Comparison of ENCODE assay signal across 19 cellular contexts in the genomic region with DNA sequence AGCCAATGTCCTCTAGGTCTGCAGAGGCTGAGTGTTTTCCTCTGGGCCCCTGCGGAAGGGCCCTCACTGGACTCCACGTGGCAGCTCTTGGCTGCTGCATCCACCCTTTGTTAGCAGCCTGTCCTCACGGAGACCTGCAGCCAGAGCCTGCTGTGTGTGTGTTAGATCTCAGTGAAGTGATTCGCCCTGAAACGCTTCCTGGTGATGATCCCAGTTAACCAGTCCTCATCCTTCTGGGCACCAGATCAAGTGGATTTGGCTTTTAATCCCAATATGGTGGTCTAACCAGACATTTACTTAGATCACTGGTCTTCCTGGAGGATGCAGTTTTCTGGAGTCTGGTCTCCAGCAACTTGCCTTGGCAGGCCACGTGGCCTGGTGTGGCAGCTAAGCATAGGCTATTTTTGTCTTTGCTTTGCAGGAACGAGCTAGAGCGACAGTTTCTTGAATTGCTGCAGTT. TPM values are rescaled to one million over a fixed set of nuclear protein-coding genes. Genes with fewer than 3 reads are reported as not detected.
DNase-seq lines count a peak whose midpoint lies in the region; ATAC-seq and TF ChIP-seq lines count a peak whose summit lies in the region.
"Had no signal": no experiment of that assay in that cellular context is flagged by ENCODE, and none has a peak within 500 bp of the region (broad histone marks: within the 10 kb centered on the region; RNA-seq: fewer than 3 reads in every experiment).

No MANE protein-coding gene starts in this region.

- peaks cover 20% of the 10 kb centered on the region for H3K36me3 Mint-ChIP-seq in activated CD8-positive, alpha-beta T cell treated with anti-CD3 and anti-CD28 coated beads, Interleukin-2, amount 10 ng/mL, durations not matched to agents 7 days and 5 days (ENCODE audit: low read depth)
- peaks cover 11 to 26% of the 10 kb centered on the region in 2 donors for H3K36me3 Mint-ChIP-seq in naive B cell

- no peak for ATAC-seq in activated CD8-positive, alpha-beta T cell treated with anti-CD3 and anti-CD28 coated beads, Interleukin-2, amount 10 ng/mL, durations not matched to agents 7 days and 5 days
- no peak for ATAC-seq in naive B cell (ENCODE audit: low read depth in 2 of 2)
- ATAC-seq: stimulated activated memory B cell treated with anti-CD40 and anti-IgM and Interleukin-4, amounts not matched to agents 10 μg/mL and 1 μg/mL and 100 μg/mL, for 72 hours had no signal

- H3K27ac Mint-ChIP-seq in activated CD8-positive, alpha-beta T cell treated with anti-CD3 and anti-CD28 coated beads, Interleukin-2, amount 10 ng/mL, durations not matched to agents 7 days and 5 days, result peak overlapping the region; percentile 9
- H3K27ac Mint-ChIP-seq in naive B cell, result peak overlapping the region; percentile 15 to 77 (median 66)
- H3K27ac Mint-ChIP-seq: mesothelial cell of epicardium had no signal

- no peaks in the 10 kb centered on the region for H3K27me3 Mint-ChIP-seq in activated CD8-positive, alpha-beta T cell treated with anti-CD3 and anti-CD28 coated beads, Interleukin-2, amount 10 ng/mL, durations not matched to agents 7 days and 5 days (ENCODE audit: low read depth)
- H3K27me3 Mint-ChIP-seq in naive B cell, result no peaks in the 10 kb centered on the region
- H3K27me3 Mint-ChIP-seq: stimulated activated memory B cell treated with anti-CD40 and anti-IgM and Interleukin-4, amounts not matched to agents 10 μg/mL and 1 μg/mL and 100 μg/mL, for 72 hours had no signal

- DNase-seq in C1 segment of cervical spinal cord (lab: John Stamatoyannopoulos, UW), result peak in 8 of 14 donors; percentile 16 to 51 (median 26)
- no peak for DNase-seq in activated CD8-positive, alpha-beta T cell treated with anti-CD3 and anti-CD28 coated beads, Interleukin-2, amount 10 ng/mL, durations not matched to agents 7 days and 5 days
- peak; percentile 28 for DNase-seq in fibroblast of pulmonary artery (ENCODE audit: low read depth)
- DNase-seq in naive B cell, result no peak
- no peak for DNase-seq in SK-N-DZ (ENCODE audit: low spot score)
- DNase-seq in stimulated activated naive CD4-positive, alpha-beta T cell treated with Interleukin-2 at 50 U/mL for 16 hours (lab: John Stamatoyannopoulos, UW), result no peak
- no peak for DNase-seq in NCI-H2081 (lab: John Stamatoyannopoulos, UW)
- DNase-seq in stimulated activated CD4-positive, alpha-beta T cell treated with anti-CD3 and anti-CD28 coated beads, Interleukin-2, amount 100 ng/mL, for 24 hours, result no peak
- DNase-seq: activated effector memory CD4-positive, alpha-beta T cell treated with anti-CD3 and anti-CD28 coated beads, Interleukin-2, amount 50 U/mL, for 16 hours; cerebellar nuclear complex; NCI-H1417 treated with DMSO at 0.1 percent for 48 hours; NCI-H526 treated with DMSO at 0.1 percent for 48 hours; stimulated activated CD4-positive, alpha-beta T cell treated with anti-CD3 and anti-CD28 coated beads, Interleukin-2, amount 100 ng/mL, for 48 hours had no signal

- CTCF ChIA-PET in activated CD8-positive, alpha-beta T cell treated with anti-CD3 and anti-CD28 coated beads, Interleukin-2, amount 10 ng/mL, durations not matched to agents 7 days and 5 days (lab: Charles Lee), result no interaction called here

- no peak overlapping the region for H3K4me3 ChIP-seq in fibroblast of pulmonary artery (replicated peaks; ENCODE audit: low read depth, low read length)

- H3K9me3 Mint-ChIP-seq in activated CD8-positive, alpha-beta T cell treated with anti-CD3 and anti-CD28 coated beads, Interleukin-2, amount 10 ng/mL, durations not matched to agents 7 days and 5 days (ENCODE audit: insufficient read depth), result no peaks in the 10 kb centered on the region
- H3K9me3 Mint-ChIP-seq in naive B cell, result no peaks in the 10 kb centered on the region
- H3K9me3 Mint-ChIP-seq: mesothelial cell of epicardium had no signal

- H3K4me3 Mint-ChIP-seq in activated CD8-positive, alpha-beta T cell treated with anti-CD3 and anti-CD28 coated beads, Interleukin-2, amount 10 ng/mL, durations not matched to agents 7 days and 5 days, result no peak overlapping the region
- H3K4me3 Mint-ChIP-seq in naive B cell, result peak overlapping the region in 1 of 8 donors; percentile 37
- H3K4me3 Mint-ChIP-seq: mesothelial cell of epicardium; stimulated activated memory B cell treated with anti-CD40 and anti-IgM and Interleukin-4, amounts not matched to agents 10 μg/mL and 1 μg/mL and 100 μg/mL, for 72 hours had no signal

- POLR2A ChIA-PET in activated CD8-positive, alpha-beta T cell treated with anti-CD3 and anti-CD28 coated beads, Interleukin-2, amount 10 ng/mL, durations not matched to agents 7 days and 5 days (lab: Charles Lee), result no interaction called here

- peaks cover 14% of the 10 kb centered on the region for H3K4me1 Mint-ChIP-seq in activated CD8-positive, alpha-beta T cell treated with anti-CD3 and anti-CD28 coated beads, Interleukin-2, amount 10 ng/mL, durations not matched to agents 7 days and 5 days (ENCODE audit: low read depth)
- H3K4me1 Mint-ChIP-seq in naive B cell, result peaks cover 13 to 33% (median 31%) of the 10 kb centered on the region in 3 donors
- H3K4me1 Mint-ChIP-seq: mesothelial cell of epicardium had no signal

- no peak for TF ChIP-seq CTCF in fibroblast of pulmonary artery (IDR thresholded peaks at IDR 0.05; ENCODE audit: low read length, missing control alignments)

RNA-seq across cellular contexts. Expression of a gene that starts 39.5 kb away (rescaled TPM):
- total RNA-seq in activated CD8-positive, alpha-beta T cell treated with anti-CD3 and anti-CD28 coated beads, Interleukin-2, amount 10 ng/mL, durations not matched to agents 7 days and 5 days, result not detected
- polyA plus RNA-seq in naive B cell (ENCODE audit: low read depth in 6 of 6), result not detected
- polyA plus RNA-seq in SK-N-DZ (2014; cell fraction: cytosol; rRNA removed), result 0.18 TPM in 1 of 2 replicates, not detected in the other
- not detected in 2 replicates for polyA plus RNA-seq in SK-N-DZ (2014; cell fraction: nucleus; rRNA removed)
- total RNA-seq: Daoy; epithelial cell of proximal tubule; mesothelial cell of epicardium; RPMI7951; T-helper 2 cell treated with Interferon-gamma antibody and Interleukin-4, amounts not matched to agents 100 ng/mL and 5 ng/mL, for 36 hours had no signal

Comparison
In these comparisons a context has a peak if more than half of its experiments do, and no peak if none do; other contexts are left out.
1. DNase-seq: peak in C1 segment of cervical spinal cord (8 of 14) and fibroblast of pulmonary artery (single experiment); none in activated CD8-positive, alpha-beta T cell treated with anti-CD3 and anti-CD28 coated beads, Interleukin-2, amount 10 ng/mL, durations not matched to agents 7 days and 5 days (single experiment), naive B cell (single experiment), SK-N-DZ (single experiment), stimulated activated naive CD4-positive, alpha-beta T cell treated with Interleukin-2 at 50 U/mL for 16 hours (single experiment), NCI-H2081 (0 of 2) and stimulated activated CD4-positive, alpha-beta T cell treated with anti-CD3 and anti-CD28 coated beads, Interleukin-2, amount 100 ng/mL, for 24 hours (0 of 2).